1 cellular context compared by ENCODE assay signal in genomic region chr5:173057062-173057924, GRCh38.
A peak's percentile ranks its signal among the peaks of the same experiment; 100 is the strongest.
TF ChIP-seq lines count a peak whose summit lies in the region.

No MANE protein-coding gene starts in this region.

TF ChIP-seq in K562, 482 proteins besides CTCF, POLR2A, EP300 and RAD21 (continued from another document and continues in another):
- 0 out of 2 replicates have a peak, but pooled peaks have one; percentile 5 for TF ChIP-seq GMEB1 (CRISPR knock-in tag; IDR thresholded peaks at IDR 0.05)
- no peak for TF ChIP-seq E2F1 (CRISPR knock-in tag; IDR thresholded peaks at IDR 0.05)
- peak; percentile 83 for TF ChIP-seq ELF1 (tag; IDR thresholded peaks at IDR 0.05)
- TF ChIP-seq IRF1 (CRISPR knock-in tag; IDR thresholded peaks at IDR 0.05; ENCODE audit: borderline replicate concordance), result no peak
- TF ChIP-seq CTBP1 (IDR thresholded peaks at IDR 0.05; ENCODE audit: borderline replicate concordance), result peak; percentile 36; the same call in 1 of the 2 replicates
- 0 out of 2 replicates have a peak, but pooled peaks have one; percentile 24 for TF ChIP-seq GTF2F1 (IDR thresholded peaks at IDR 0.05; ENCODE audit: low read depth, low read length)
- TF ChIP-seq ZBTB40 (IDR thresholded peaks at IDR 0.05), result peak; percentile 74
- TF ChIP-seq ZBTB40 (CRISPR knock-in tag; IDR thresholded peaks at IDR 0.05), result no peak
- TF ChIP-seq CREB1 (IDR thresholded peaks at IDR 0.05), result 0 out of 2 replicates have a peak, but pooled peaks have one; percentile 27
- peak; percentile 37; the same call in 1 of the 2 replicates for TF ChIP-seq CREB1 (CRISPR knock-in tag; IDR thresholded peaks at IDR 0.05)
- TF ChIP-seq DPF2 (IDR thresholded peaks at IDR 0.05), result peak; percentile 55; the same call in 1 of the 2 replicates
- peak; percentile 65; the same call in 1 of the 2 replicates for TF ChIP-seq POLR2AphosphoS2 (IDR thresholded peaks at IDR 0.05; ENCODE audit: low read length)
- TF ChIP-seq MBD2 (IDR thresholded peaks at IDR 0.05; ENCODE audit: borderline replicate concordance, low read depth), result peak; percentile 99
- TF ChIP-seq HNRNPLL (IDR thresholded peaks at IDR 0.05; ENCODE audit: low read depth, low read length, poor library complexity, severe bottlenecking), result no peak
- TF ChIP-seq TOE1 (IDR thresholded peaks at IDR 0.05; ENCODE audit: borderline replicate concordance), result peak; percentile 31; the same call in 1 of the 2 replicates
- TF ChIP-seq TOE1 (CRISPR knock-in tag; IDR thresholded peaks at IDR 0.05; ENCODE audit: borderline replicate concordance, low read depth), result no peak
- no peak for TF ChIP-seq ZNF121 (CRISPR knock-in tag; conservative IDR thresholded peaks at IDR 0.05)
- TF ChIP-seq TEAD4 (IDR thresholded peaks at IDR 0.05; ENCODE audit: low read length), result peak; percentile 38; the same call in 1 of the 2 replicates
- no peak for TF ChIP-seq TEAD4 (CRISPR knock-in tag; IDR thresholded peaks at IDR 0.05; ENCODE audit: borderline replicate concordance)
- peak; percentile 25 to 51; a peak in 2 of 4 replicates for TF ChIP-seq NRF1 (conservative IDR thresholded peaks at IDR 0.05 in 1 of 2, IDR thresholded peaks at IDR 0.05 in 1 of 2)
- TF ChIP-seq SP2 (IDR thresholded peaks at IDR 0.05; ENCODE audit: extremely low read depth, low read depth, low read length, poor library complexity, severe bottlenecking), result peak; percentile 88
- TF ChIP-seq BHLHE40 (IDR thresholded peaks at IDR 0.05; ENCODE audit: low read length), result 0 out of 2 replicates have a peak, but pooled peaks have one; percentile 6
- no peak for TF ChIP-seq POLR3A (IDR thresholded peaks at IDR 0.05; ENCODE audit: borderline replicate concordance, extremely low read depth, insufficient read depth, insufficient read length)
- no peak for TF ChIP-seq STAT6 (CRISPR knock-in tag; IDR thresholded peaks at IDR 0.05)
- no peak for TF ChIP-seq FOXA3 (CRISPR knock-in tag; conservative IDR thresholded peaks at IDR 0.05 in 1 of 2, IDR thresholded peaks at IDR 0.05 in 1 of 2)
- TF ChIP-seq POLR2B (IDR thresholded peaks at IDR 0.05; ENCODE audit: low read depth, partially characterized antibody), result peak; percentile 54
- peak; percentile 83 for TF ChIP-seq ETV1 (tag; conservative IDR thresholded peaks at IDR 0.05; ENCODE audit: low read depth)
- TF ChIP-seq MTA3 (IDR thresholded peaks at IDR 0.05; ENCODE audit: borderline replicate concordance), result peak; percentile 54; the same call in 1 of the 2 replicates
- no peak for TF ChIP-seq ZFP91 (CRISPR knock-in tag; IDR thresholded peaks at IDR 0.05)
- peak; percentile 71 for TF ChIP-seq RBFOX2 (IDR thresholded peaks at IDR 0.05; ENCODE audit: low read depth, low read length)
- TF ChIP-seq NKRF (IDR thresholded peaks at IDR 0.05; ENCODE audit: borderline replicate concordance), result peak; percentile 69; the same call in 1 of the 2 replicates
- peak; percentile 75; the same call in 1 of the 2 replicates for TF ChIP-seq SUPT5H (IDR thresholded peaks at IDR 0.05)
- peak; percentile 19 to 28 for TF ChIP-seq E2F6 (IDR thresholded peaks at IDR 0.05; ENCODE audit: borderline replicate concordance in 1 of 2, extremely low read depth in 1 of 2, insufficient read depth in 1 of 2, insufficient read length in 1 of 2, low read depth in 1 of 2, low read length in 1 of 2, poor library complexity in 1 of 2, severe bottlenecking in 1 of 2)
- TF ChIP-seq SMAD1 (IDR thresholded peaks at IDR 0.05; ENCODE audit: low read depth, low read length, partially characterized antibody), result peak; percentile 19
- TF ChIP-seq MCM7 (IDR thresholded peaks at IDR 0.05), result no peak
- TF ChIP-seq NR2C1 (IDR thresholded peaks at IDR 0.05), result peak; percentile 88
- TF ChIP-seq NR2C1 (tag; IDR thresholded peaks at IDR 0.05), result peak; percentile 90
- no peak for TF ChIP-seq ATF1 (CRISPR knock-in tag; IDR thresholded peaks at IDR 0.05)
- TF ChIP-seq ATF1 (tag; IDR thresholded peaks at IDR 0.05), result peak; percentile 53
- TF ChIP-seq PHF8 (IDR thresholded peaks at IDR 0.05; ENCODE audit: borderline replicate concordance, low read length), result peak; percentile 66; the same call in 1 of the 2 replicates
- TF ChIP-seq KLF16 (IDR thresholded peaks at IDR 0.05), result no peak
- no peak for TF ChIP-seq FOSL1 (tag; conservative IDR thresholded peaks at IDR 0.05)
